ENCODE assay signal across 1 cellular context in the genomic region with DNA sequence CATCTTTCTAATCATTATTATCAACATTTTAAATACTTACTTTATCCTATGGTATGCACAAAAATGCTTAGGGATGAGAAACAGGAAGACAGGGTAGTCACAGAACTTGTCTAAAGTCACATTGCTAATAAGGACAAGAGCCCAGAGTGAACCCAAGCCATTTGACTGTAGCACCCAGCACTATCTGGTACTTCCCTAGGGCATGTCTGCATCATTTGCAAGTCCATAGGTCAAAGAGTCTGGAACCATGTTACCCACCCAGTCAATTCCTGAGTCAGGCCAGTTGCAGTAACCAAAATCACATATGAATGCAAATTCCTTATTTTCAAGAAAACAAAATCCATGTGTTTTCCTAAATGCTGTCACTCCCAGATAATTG.
TF ChIP-seq lines count a peak whose summit lies in the region.

No MANE protein-coding gene starts in this region.

TF ChIP-seq in HepG2, 621 proteins besides CTCF, POLR2A, EP300 and RAD21 (continued from another document and continues in another):
- TF ChIP-seq, protein P1, sequence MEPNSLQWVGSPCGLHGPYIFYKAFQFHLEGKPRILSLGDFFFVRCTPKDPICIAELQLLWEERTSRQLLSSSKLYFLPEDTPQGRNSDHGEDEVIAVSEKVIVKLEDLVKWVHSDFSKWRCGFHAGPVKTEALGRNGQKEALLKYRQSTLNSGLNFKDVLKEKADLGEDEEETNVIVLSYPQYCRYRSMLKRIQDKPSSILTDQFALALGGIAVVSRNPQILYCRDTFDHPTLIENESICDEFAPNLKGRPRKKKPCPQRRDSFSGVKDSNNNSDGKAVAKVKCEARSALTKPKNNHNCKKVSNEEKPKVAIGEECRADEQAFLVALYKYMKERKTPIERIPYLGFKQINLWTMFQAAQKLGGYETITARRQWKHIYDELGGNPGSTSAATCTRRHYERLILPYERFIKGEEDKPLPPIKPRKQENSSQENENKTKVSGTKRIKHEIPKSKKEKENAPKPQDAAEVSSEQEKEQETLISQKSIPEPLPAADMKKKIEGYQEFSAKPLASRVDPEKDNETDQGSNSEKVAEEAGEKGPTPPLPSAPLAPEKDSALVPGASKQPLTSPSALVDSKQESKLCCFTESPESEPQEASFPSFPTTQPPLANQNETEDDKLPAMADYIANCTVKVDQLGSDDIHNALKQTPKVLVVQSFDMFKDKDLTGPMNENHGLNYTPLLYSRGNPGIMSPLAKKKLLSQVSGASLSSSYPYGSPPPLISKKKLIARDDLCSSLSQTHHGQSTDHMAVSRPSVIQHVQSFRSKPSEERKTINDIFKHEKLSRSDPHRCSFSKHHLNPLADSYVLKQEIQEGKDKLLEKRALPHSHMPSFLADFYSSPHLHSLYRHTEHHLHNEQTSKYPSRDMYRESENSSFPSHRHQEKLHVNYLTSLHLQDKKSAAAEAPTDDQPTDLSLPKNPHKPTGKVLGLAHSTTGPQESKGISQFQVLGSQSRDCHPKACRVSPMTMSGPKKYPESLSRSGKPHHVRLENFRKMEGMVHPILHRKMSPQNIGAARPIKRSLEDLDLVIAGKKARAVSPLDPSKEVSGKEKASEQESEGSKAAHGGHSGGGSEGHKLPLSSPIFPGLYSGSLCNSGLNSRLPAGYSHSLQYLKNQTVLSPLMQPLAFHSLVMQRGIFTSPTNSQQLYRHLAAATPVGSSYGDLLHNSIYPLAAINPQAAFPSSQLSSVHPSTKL (CRISPR knock-in tag; IDR thresholded peaks at IDR 0.05), result peak; percentile 10; the same call in 1 of the 2 replicates
- TF ChIP-seq POGZ (CRISPR knock-in tag; IDR thresholded peaks at IDR 0.05) (0 out of 2 replicates have a peak, but pooled peaks have one; percentile 25), ZNF383 (CRISPR knock-in tag; IDR thresholded peaks at IDR 0.05; ENCODE audit: borderline replicate concordance) (no peak), ZNF33B (CRISPR knock-in tag; IDR thresholded peaks at IDR 0.05) (no peak), HNF4G (IDR thresholded peaks at IDR 0.05; ENCODE audit: borderline replicate concordance, low read depth, low read length) (peak; percentile 56; the same call in 1 of the 2 replicates), HNF4G (CRISPR knock-in tag; IDR thresholded peaks at IDR 0.05; ENCODE audit: borderline replicate concordance, low read depth) (no peak), ZNF331 (CRISPR knock-in tag; IDR thresholded peaks at IDR 0.05) (no peak), NR2F1 (CRISPR knock-in tag; IDR thresholded peaks at IDR 0.05) (no peak), ZMYM4 (CRISPR knock-in tag; IDR thresholded peaks at IDR 0.05) (0 out of 2 replicates have a peak, but pooled peaks have one; percentile 31), CERS6 (CRISPR knock-in tag; IDR thresholded peaks at IDR 0.05) (no peak), HNF4A (CRISPR knock-in tag; IDR thresholded peaks at IDR 0.05) (peak; percentile 70), XRCC5 (optimal IDR thresholded peaks at IDR 0.05; ENCODE audit: low read length) (no peak), SOX13 (IDR thresholded peaks at IDR 0.05) (no peak), SOX13 (CRISPR knock-in tag; conservative IDR thresholded peaks at IDR 0.05 in 1 of 2, IDR thresholded peaks at IDR 0.05 in 1 of 2) (peak in 1 of 2 experiments; percentile 36; a peak in 1 of 4 replicates), ZNF619 (CRISPR knock-in tag; IDR thresholded peaks at IDR 0.05) (no peak), SMC3 (IDR thresholded peaks at IDR 0.05; ENCODE audit: low read length) (no peak), ZNF282 (IDR thresholded peaks at IDR 0.05; ENCODE audit: partially characterized antibody) (no peak), RBAK (CRISPR knock-in tag; IDR thresholded peaks at IDR 0.05) (no peak), MAX (IDR thresholded peaks at IDR 0.05) (no peak)
- TF ChIP-seq, protein P2, sequence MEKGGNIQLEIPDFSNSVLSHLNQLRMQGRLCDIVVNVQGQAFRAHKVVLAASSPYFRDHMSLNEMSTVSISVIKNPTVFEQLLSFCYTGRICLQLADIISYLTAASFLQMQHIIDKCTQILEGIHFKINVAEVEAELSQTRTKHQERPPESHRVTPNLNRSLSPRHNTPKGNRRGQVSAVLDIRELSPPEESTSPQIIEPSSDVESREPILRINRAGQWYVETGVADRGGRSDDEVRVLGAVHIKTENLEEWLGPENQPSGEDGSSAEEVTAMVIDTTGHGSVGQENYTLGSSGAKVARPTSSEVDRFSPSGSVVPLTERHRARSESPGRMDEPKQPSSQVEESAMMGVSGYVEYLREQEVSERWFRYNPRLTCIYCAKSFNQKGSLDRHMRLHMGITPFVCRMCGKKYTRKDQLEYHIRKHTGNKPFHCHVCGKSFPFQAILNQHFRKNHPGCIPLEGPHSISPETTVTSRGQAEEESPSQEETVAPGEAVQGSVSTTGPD (CRISPR knock-in tag; IDR thresholded peaks at IDR 0.05), result no peak
- TF ChIP-seq, protein P3, sequence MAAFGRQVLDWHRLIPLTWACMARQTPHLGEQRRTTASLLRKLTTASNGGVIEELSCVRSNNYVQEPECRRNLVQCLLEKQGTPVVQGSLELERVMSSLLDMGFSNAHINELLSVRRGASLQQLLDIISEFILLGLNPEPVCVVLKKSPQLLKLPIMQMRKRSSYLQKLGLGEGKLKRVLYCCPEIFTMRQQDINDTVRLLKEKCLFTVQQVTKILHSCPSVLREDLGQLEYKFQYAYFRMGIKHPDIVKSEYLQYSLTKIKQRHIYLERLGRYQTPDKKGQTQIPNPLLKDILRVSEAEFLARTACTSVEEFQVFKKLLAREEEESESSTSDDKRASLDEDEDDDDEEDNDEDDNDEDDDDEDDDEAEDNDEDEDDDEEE (CRISPR knock-in tag; IDR thresholded peaks at IDR 0.05), result no peak
- TF ChIP-seq, protein P4, sequence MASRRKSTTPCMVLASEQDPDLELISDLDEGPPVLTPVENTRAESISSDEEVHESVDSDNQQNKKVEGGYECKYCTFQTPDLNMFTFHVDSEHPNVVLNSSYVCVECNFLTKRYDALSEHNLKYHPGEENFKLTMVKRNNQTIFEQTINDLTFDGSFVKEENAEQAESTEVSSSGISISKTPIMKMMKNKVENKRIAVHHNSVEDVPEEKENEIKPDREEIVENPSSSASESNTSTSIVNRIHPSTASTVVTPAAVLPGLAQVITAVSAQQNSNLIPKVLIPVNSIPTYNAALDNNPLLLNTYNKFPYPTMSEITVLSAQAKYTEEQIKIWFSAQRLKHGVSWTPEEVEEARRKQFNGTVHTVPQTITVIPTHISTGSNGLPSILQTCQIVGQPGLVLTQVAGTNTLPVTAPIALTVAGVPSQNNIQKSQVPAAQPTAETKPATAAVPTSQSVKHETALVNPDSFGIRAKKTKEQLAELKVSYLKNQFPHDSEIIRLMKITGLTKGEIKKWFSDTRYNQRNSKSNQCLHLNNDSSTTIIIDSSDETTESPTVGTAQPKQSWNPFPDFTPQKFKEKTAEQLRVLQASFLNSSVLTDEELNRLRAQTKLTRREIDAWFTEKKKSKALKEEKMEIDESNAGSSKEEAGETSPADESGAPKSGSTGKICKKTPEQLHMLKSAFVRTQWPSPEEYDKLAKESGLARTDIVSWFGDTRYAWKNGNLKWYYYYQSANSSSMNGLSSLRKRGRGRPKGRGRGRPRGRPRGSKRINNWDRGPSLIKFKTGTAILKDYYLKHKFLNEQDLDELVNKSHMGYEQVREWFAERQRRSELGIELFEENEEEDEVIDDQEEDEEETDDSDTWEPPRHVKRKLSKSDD (CRISPR knock-in tag; IDR thresholded peaks at IDR 0.05; ENCODE audit: low read depth), result no peak
- TF ChIP-seq, protein P5, sequence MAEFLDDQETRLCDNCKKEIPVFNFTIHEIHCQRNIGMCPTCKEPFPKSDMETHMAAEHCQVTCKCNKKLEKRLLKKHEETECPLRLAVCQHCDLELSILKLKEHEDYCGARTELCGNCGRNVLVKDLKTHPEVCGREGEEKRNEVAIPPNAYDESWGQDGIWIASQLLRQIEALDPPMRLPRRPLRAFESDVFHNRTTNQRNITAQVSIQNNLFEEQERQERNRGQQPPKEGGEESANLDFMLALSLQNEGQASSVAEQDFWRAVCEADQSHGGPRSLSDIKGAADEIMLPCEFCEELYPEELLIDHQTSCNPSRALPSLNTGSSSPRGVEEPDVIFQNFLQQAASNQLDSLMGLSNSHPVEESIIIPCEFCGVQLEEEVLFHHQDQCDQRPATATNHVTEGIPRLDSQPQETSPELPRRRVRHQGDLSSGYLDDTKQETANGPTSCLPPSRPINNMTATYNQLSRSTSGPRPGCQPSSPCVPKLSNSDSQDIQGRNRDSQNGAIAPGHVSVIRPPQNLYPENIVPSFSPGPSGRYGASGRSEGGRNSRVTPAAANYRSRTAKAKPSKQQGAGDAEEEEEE (CRISPR knock-in tag; IDR thresholded peaks at IDR 0.05; ENCODE audit: borderline replicate concordance), result no peak
- TF ChIP-seq, protein P6, sequence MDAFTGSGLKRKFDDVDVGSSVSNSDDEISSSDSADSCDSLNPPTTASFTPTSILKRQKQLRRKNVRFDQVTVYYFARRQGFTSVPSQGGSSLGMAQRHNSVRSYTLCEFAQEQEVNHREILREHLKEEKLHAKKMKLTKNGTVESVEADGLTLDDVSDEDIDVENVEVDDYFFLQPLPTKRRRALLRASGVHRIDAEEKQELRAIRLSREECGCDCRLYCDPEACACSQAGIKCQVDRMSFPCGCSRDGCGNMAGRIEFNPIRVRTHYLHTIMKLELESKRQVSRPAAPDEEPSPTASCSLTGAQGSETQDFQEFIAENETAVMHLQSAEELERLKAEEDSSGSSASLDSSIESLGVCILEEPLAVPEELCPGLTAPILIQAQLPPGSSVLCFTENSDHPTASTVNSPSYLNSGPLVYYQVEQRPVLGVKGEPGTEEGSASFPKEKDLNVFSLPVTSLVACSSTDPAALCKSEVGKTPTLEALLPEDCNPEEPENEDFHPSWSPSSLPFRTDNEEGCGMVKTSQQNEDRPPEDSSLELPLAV (CRISPR knock-in tag; conservative IDR thresholded peaks at IDR 0.05; ENCODE audit: low read depth), result no peak
- TF ChIP-seq, protein P7, sequence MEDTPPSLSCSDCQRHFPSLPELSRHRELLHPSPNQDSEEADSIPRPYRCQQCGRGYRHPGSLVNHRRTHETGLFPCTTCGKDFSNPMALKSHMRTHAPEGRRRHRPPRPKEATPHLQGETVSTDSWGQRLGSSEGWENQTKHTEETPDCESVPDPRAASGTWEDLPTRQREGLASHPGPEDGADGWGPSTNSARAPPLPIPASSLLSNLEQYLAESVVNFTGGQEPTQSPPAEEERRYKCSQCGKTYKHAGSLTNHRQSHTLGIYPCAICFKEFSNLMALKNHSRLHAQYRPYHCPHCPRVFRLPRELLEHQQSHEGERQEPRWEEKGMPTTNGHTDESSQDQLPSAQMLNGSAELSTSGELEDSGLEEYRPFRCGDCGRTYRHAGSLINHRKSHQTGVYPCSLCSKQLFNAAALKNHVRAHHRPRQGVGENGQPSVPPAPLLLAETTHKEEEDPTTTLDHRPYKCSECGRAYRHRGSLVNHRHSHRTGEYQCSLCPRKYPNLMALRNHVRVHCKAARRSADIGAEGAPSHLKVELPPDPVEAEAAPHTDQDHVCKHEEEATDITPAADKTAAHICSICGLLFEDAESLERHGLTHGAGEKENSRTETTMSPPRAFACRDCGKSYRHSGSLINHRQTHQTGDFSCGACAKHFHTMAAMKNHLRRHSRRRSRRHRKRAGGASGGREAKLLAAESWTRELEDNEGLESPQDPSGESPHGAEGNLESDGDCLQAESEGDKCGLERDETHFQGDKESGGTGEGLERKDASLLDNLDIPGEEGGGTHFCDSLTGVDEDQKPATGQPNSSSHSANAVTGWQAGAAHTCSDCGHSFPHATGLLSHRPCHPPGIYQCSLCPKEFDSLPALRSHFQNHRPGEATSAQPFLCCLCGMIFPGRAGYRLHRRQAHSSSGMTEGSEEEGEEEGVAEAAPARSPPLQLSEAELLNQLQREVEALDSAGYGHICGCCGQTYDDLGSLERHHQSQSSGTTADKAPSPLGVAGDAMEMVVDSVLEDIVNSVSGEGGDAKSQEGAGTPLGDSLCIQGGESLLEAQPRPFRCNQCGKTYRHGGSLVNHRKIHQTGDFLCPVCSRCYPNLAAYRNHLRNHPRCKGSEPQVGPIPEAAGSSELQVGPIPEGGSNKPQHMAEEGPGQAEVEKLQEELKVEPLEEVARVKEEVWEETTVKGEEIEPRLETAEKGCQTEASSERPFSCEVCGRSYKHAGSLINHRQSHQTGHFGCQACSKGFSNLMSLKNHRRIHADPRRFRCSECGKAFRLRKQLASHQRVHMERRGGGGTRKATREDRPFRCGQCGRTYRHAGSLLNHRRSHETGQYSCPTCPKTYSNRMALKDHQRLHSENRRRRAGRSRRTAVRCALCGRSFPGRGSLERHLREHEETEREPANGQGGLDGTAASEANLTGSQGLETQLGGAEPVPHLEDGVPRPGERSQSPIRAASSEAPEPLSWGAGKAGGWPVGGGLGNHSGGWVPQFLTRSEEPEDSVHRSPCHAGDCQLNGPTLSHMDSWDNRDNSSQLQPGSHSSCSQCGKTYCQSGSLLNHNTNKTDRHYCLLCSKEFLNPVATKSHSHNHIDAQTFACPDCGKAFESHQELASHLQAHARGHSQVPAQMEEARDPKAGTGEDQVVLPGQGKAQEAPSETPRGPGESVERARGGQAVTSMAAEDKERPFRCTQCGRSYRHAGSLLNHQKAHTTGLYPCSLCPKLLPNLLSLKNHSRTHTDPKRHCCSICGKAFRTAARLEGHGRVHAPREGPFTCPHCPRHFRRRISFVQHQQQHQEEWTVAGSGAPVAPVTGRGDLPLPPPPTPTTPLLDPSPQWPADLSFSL (CRISPR knock-in tag; IDR thresholded peaks at IDR 0.05), result no peak
